ENCODE assay signal across 8 cellular contexts in the genomic region with DNA sequence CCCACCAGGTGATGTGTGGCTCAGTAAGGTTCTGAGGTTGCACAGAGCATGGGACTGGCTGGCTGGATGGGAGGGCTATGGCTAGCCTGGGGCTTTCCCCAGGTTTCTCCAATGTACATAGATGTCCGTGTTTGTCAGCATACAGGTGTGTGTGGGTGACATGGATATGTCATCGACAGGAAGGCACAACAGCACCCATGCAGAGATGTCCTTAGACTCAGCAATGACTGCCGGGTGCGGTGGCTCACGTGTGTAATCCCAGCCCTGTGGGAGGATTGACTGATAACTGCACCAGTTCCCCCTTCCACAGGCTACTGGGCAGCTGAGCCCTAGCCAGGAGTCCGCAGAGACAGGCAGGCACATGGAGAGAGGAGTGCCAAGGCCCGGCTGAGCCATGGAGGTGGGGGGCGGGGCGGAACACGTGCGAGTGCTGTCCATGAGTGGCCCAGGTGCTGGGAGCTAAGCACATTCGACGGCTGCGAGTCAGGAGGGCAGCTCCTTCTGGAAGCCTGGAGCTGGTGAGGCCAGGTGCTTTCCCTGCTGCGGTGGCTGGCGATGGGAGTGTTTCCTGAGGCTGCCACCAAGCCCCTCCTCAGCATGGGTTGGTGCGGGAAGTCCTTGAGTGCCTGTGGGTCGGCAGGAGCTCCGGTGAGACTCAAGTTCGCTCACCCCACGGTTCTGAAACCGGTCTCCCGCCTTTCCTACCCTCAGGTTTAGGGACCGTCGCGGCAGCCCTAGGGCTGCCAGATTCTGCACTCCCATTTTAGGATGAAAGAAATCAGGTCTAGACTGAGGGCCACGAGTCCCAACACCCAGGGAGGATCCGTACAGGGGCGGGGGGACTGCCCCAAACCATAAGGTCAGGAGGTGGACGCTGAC. TPM values are rescaled to one million over a fixed set of nuclear protein-coding genes. Genes with fewer than 3 reads are reported as not detected.
DNase-seq lines count a peak whose midpoint lies in the region; ATAC-seq and TF ChIP-seq lines count a peak whose summit lies in the region.

No MANE protein-coding gene starts in this region.

- H3K27me3 ChIP-seq in HAP-1 (ENCODE audit: low read depth) (no peaks in the 10 kb centered on the region), rectal smooth muscle tissue (ENCODE audit: control insufficient read depth, insufficient read depth, low read length) (no peaks in the 10 kb centered on the region)

- H3K4me1 ChIP-seq in HAP-1 (peaks cover 6% of the 10 kb centered on the region), rectal smooth muscle tissue (ENCODE audit: control insufficient read depth, insufficient read depth, low read length) (peaks cover 7% of the 10 kb centered on the region)

- peaks cover 0 to 16% (median 11%) of the 10 kb centered on the region in 7 donors for H3K9me3 Mint-ChIP-seq in CD14-positive monocyte
- peaks cover 7% of the 10 kb centered on the region for H3K9me3 Mint-ChIP-seq in activated T-helper 2 cell treated with anti-CD3 and anti-CD28 coated beads, Interferon-gamma antibody, Interleukin-2, Interleukin-4, amounts not matched to agents 10 μg/mL and 5 μg/mL and 100 μg/mL, durations not matched to agents 14 hours and 24 hours and 36 hours

- H3K9me3 ChIP-seq in HAP-1 = 0 out of 2 replicates have a peak, but pooled peaks cover 5% of the 10 kb centered on the region

- H3K36me3 ChIP-seq in HAP-1 (replicated peaks) (peaks cover 14% of the 10 kb centered on the region), rectal smooth muscle tissue (ENCODE audit: control insufficient read depth, insufficient read depth, low read length) (peaks cover 3% of the 10 kb centered on the region)

- H3K27ac Mint-ChIP-seq in CD14-positive monocyte = peak overlapping the region; percentile 87 to 97 (median 91)
- peak overlapping the region; percentile 86 for H3K27ac Mint-ChIP-seq in activated T-helper 2 cell treated with anti-CD3 and anti-CD28 coated beads, Interferon-gamma antibody, Interleukin-2, Interleukin-4, amounts not matched to agents 10 μg/mL and 5 μg/mL and 100 μg/mL, durations not matched to agents 14 hours and 24 hours and 36 hours

- H3K27me3 Mint-ChIP-seq in CD14-positive monocyte (ENCODE audit: low read depth in 3 of 3) = peaks cover 5 to 7% (median 6%) of the 10 kb centered on the region in 3 donors
- peaks cover 6% of the 10 kb centered on the region for H3K27me3 Mint-ChIP-seq in activated T-helper 2 cell treated with anti-CD3 and anti-CD28 coated beads, Interferon-gamma antibody, Interleukin-2, Interleukin-4, amounts not matched to agents 10 μg/mL and 5 μg/mL and 100 μg/mL, durations not matched to agents 14 hours and 24 hours and 36 hours (ENCODE audit: low read depth)

- H3K4me3 Mint-ChIP-seq in CD14-positive monocyte = peak overlapping the region; percentile 95 to 98
- H3K4me3 Mint-ChIP-seq in activated T-helper 2 cell treated with anti-CD3 and anti-CD28 coated beads, Interferon-gamma antibody, Interleukin-2, Interleukin-4, amounts not matched to agents 10 μg/mL and 5 μg/mL and 100 μg/mL, durations not matched to agents 14 hours and 24 hours and 36 hours (ENCODE audit: low read depth) = peak overlapping the region; percentile 94

- peaks cover 9 to 24% of the 10 kb centered on the region in 2 donors for H3K36me3 Mint-ChIP-seq in CD14-positive monocyte
- H3K36me3 Mint-ChIP-seq in activated T-helper 2 cell treated with anti-CD3 and anti-CD28 coated beads, Interferon-gamma antibody, Interleukin-2, Interleukin-4, amounts not matched to agents 10 μg/mL and 5 μg/mL and 100 μg/mL, durations not matched to agents 14 hours and 24 hours and 36 hours (ENCODE audit: low read depth) = peaks cover 13% of the 10 kb centered on the region

- no peak for DNase-seq in CD14-positive monocyte (ENCODE audit: low spot score)
- DNase-seq in HAP-1 (ENCODE audit: low spot score in 2 of 2) = peak in 1 of 2 experiments; percentile 47
- peak; percentile 95 for DNase-seq in NCI-H2196 (lab: John Stamatoyannopoulos, UW; ENCODE audit: unreplicated experiment)
- no peak for DNase-seq in activated T-helper 2 cell treated with anti-CD3 and anti-CD28 coated beads, Interferon-gamma antibody, Interleukin-2, Interleukin-4, amounts not matched to agents 10 μg/mL and 5 μg/mL and 100 μg/mL, durations not matched to agents 14 hours and 24 hours and 36 hours (ENCODE audit: low spot score)
- DNase-seq in Right ventricle myocardium superior = no peak

- ATAC-seq in Right ventricle myocardium superior (ENCODE audit: poor library complexity) = peak; percentile 3
- ATAC-seq in HG03039 (IDR thresholded peaks at IDR 0.05; ENCODE audit: unreplicated experiment) = no peak
- ATAC-seq in GM21367 (IDR thresholded peaks at IDR 0.05; ENCODE audit: unreplicated experiment) = no peak

- peak overlapping the region; percentile 58 for H3K9ac ChIP-seq in rectal smooth muscle tissue (ENCODE audit: low read length)

- intact Hi-C loops in CD14-positive monocyte (cut with micrococcal nuclease) = loop anchor here (1.0 to 5.0 kb wide), 3 partner anchors 46 to 49 kb away; partner anchors contain the start of genes LRRC45 (in 2 of the 2), CENPX (in 1 of the 2) and MAFG (in 1 of the 2)
- intact Hi-C loops in activated T-helper 2 cell treated with anti-CD3 and anti-CD28 coated beads, Interferon-gamma antibody, Interleukin-2, Interleukin-4, amounts not matched to agents 10 μg/mL and 5 μg/mL and 100 μg/mL, durations not matched to agents 14 hours and 24 hours and 36 hours (cut with micrococcal nuclease) = loop anchor here (1.0 kb wide), 1 partner anchor 8 kb away; no protein-coding TSS in a partner anchor
- intact Hi-C loops in Right ventricle myocardium superior (cut with DNase I) = no loop called here

- H3K4me1 Mint-ChIP-seq in CD14-positive monocyte = peaks cover 34% of the 10 kb centered on the region
- H3K4me1 Mint-ChIP-seq in activated T-helper 2 cell treated with anti-CD3 and anti-CD28 coated beads, Interferon-gamma antibody, Interleukin-2, Interleukin-4, amounts not matched to agents 10 μg/mL and 5 μg/mL and 100 μg/mL, durations not matched to agents 14 hours and 24 hours and 36 hours (ENCODE audit: low read depth) = peaks cover 22% of the 10 kb centered on the region

- peak overlapping the region; percentile 82 for H3K4me3 ChIP-seq in HAP-1
- peak overlapping the region; percentile 67 for H3K4me3 ChIP-seq in rectal smooth muscle tissue (ENCODE audit: low read length)

- in situ Hi-C loops in HAP-1 (cut with MboI; ENCODE audit: low sequenced_read_pairs) = no loop called here

- no peak for TF ChIP-seq CTCF in CD14-positive monocyte (IDR thresholded peaks at IDR 0.05)

- H3K27ac ChIP-seq in rectal smooth muscle tissue (ENCODE audit: low read depth, low read length) = peak overlapping the region; percentile 80

RNA-seq across cellular contexts. Expression of gene ASPSCR1, which starts 0.9 kb away (rescaled TPM):
- polyA plus RNA-seq in CD14-positive monocyte = 10 to 100 TPM; 25.5 to 25.6 TPM
- 32.9 and 33.8 TPM in 2 replicates for total RNA-seq in activated T-helper 2 cell treated with anti-CD3 and anti-CD28 coated beads, Interferon-gamma antibody, Interleukin-2, Interleukin-4, amounts not matched to agents 10 μg/mL and 5 μg/mL and 100 μg/mL, durations not matched to agents 14 hours and 24 hours and 36 hours
- 25.4 TPM for total RNA-seq in Right ventricle myocardium superior

RNA-seq across cellular contexts. Expression of gene NOTUM, which starts 15.6 kb away (rescaled TPM):
- not detected for polyA plus RNA-seq in CD14-positive monocyte
- 1.2 and 2.2 TPM in 2 replicates for total RNA-seq in activated T-helper 2 cell treated with anti-CD3 and anti-CD28 coated beads, Interferon-gamma antibody, Interleukin-2, Interleukin-4, amounts not matched to agents 10 μg/mL and 5 μg/mL and 100 μg/mL, durations not matched to agents 14 hours and 24 hours and 36 hours
- total RNA-seq in Right ventricle myocardium superior = 0.56 TPM

RNA-seq across cellular contexts. Expression of gene MYADML2, which starts 29.5 kb away (rescaled TPM):
- not detected for polyA plus RNA-seq in CD14-positive monocyte
- total RNA-seq in activated T-helper 2 cell treated with anti-CD3 and anti-CD28 coated beads, Interferon-gamma antibody, Interleukin-2, Interleukin-4, amounts not matched to agents 10 μg/mL and 5 μg/mL and 100 μg/mL, durations not matched to agents 14 hours and 24 hours and 36 hours = not detected in 2 replicates
- 3.5 TPM for total RNA-seq in Right ventricle myocardium superior

RNA-seq across cellular contexts. Expression of gene PYCR1, which starts 39.5 kb away (rescaled TPM):
- polyA plus RNA-seq in CD14-positive monocyte = not detected
- 99.9 and 105 TPM in 2 replicates for total RNA-seq in activated T-helper 2 cell treated with anti-CD3 and anti-CD28 coated beads, Interferon-gamma antibody, Interleukin-2, Interleukin-4, amounts not matched to agents 10 μg/mL and 5 μg/mL and 100 μg/mL, durations not matched to agents 14 hours and 24 hours and 36 hours
- total RNA-seq in Right ventricle myocardium superior = 3.2 TPM

RNA-seq across cellular contexts. Expression of gene CENPX, which starts 46.1 kb away (rescaled TPM):
- 10 to 100 TPM; 47.7 to 57.0 TPM for polyA plus RNA-seq in CD14-positive monocyte
- 88.3 and 91.9 TPM in 2 replicates for total RNA-seq in activated T-helper 2 cell treated with anti-CD3 and anti-CD28 coated beads, Interferon-gamma antibody, Interleukin-2, Interleukin-4, amounts not matched to agents 10 μg/mL and 5 μg/mL and 100 μg/mL, durations not matched to agents 14 hours and 24 hours and 36 hours
- 27.8 TPM for total RNA-seq in Right ventricle myocardium superior
